In the genomic region with DNA sequence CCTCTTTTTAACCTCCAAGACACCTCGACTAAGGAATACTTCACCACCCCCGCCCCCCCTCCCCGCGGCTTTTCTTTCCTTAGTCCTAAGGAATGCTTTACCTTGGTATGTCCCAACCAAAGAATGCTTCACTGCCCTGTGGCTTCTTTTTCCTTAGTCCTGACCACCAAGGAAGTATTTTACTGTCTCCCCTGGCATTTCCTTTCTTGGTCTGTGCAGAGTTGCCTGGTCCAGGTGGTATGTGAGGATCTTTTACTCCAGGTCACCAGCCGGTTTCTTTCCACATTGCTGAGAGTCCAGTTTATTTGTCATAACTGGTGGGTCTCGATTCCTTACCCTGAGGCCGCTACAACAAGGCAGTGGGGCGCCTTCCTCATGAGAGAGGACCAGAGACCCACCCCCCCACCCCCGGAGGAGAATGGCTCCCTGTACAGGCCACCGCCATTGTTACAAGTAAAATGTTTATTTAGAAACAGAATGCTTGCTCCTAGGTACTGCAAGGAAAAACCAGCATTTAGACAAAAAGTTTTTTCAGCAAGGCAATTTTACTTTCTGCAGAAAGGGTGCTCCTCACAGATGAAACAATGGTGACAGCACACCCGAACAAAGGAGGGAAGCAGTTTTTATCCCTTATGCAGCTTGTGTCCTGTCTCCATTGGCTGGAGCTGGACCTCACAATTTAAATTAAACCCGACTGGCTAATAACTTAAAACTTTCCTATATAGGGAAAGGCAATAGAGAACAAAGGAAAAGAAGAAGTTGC, we compare ENCODE assay signal across 17 cellular contexts. TPM values are rescaled to one million over a fixed set of nuclear protein-coding genes. Genes with fewer than 3 reads are reported as not detected.
DNase-seq lines count a peak whose midpoint lies in the region; ATAC-seq and TF ChIP-seq lines count a peak whose summit lies in the region.
"Had no signal": no experiment of that assay in that cellular context is flagged by ENCODE, and none has a peak within 500 bp of the region (broad histone marks: within the 10 kb centered on the region; RNA-seq: fewer than 3 reads in every experiment).

No MANE protein-coding gene starts in this region.

- peaks cover 11% of the 10 kb centered on the region for H3K4me1 Mint-ChIP-seq in activated T-helper 17 cell treated with anti-CD3 and anti-CD28 coated beads, Interleukin-2, amount 50 U/mL, for 72 hours
- peaks cover 12 to 26% of the 10 kb centered on the region in 2 donors for H3K4me1 Mint-ChIP-seq in stimulated activated naive B cell treated with anti-CD40 and anti-IgM and Interleukin-4, amounts not matched to agents 10 μg/mL and 1 μg/mL and 100 μg/mL, for 72 hours

- peaks cover 46% of the 10 kb centered on the region for H3K9me3 ChIP-seq in Karpas-422 (ENCODE audit: low read length)
- no peaks in the 10 kb centered on the region for H3K9me3 ChIP-seq in hepatocyte (ENCODE audit: low read depth)

- H3K4me3 Mint-ChIP-seq in activated T-helper 17 cell treated with anti-CD3 and anti-CD28 coated beads, Interleukin-2, amount 50 U/mL, for 72 hours, result peak overlapping the region; percentile 18
- H3K4me3 Mint-ChIP-seq in stimulated activated naive B cell treated with anti-CD40 and anti-IgM and Interleukin-4, amounts not matched to agents 10 μg/mL and 1 μg/mL and 100 μg/mL, for 72 hours, result peak overlapping the region in 1 of 2 donors; percentile 50
- H3K4me3 Mint-ChIP-seq: B cell had no signal

- H3K9me2 ChIP-seq in Karpas-422 (replicated peaks; ENCODE audit: insufficient read depth, low read length), result no peaks in the 10 kb centered on the region
- no peaks in the 10 kb centered on the region for H3K9me2 ChIP-seq in hepatocyte (replicated peaks; ENCODE audit: insufficient read depth)

- no peak overlapping the region for H3K27ac Mint-ChIP-seq in activated T-helper 17 cell treated with anti-CD3 and anti-CD28 coated beads, Interleukin-2, amount 50 U/mL, for 72 hours
- H3K27ac Mint-ChIP-seq in stimulated activated naive B cell treated with anti-CD40 and anti-IgM and Interleukin-4, amounts not matched to agents 10 μg/mL and 1 μg/mL and 100 μg/mL, for 72 hours, result peak overlapping the region; percentile 20
- H3K27ac Mint-ChIP-seq: B cell; CD4-positive, CD25-positive, alpha-beta regulatory T cell had no signal

- WGBS in hepatocyte (ENCODE audit: low lambda C conversion rate, missing lambda C conversion rate), result 34% methylated on average over 8 of the region's 12 CpGs

- H3K36me3 Mint-ChIP-seq in activated T-helper 17 cell treated with anti-CD3 and anti-CD28 coated beads, Interleukin-2, amount 50 U/mL, for 72 hours (ENCODE audit: low read depth), result peaks cover 64% of the 10 kb centered on the region
- H3K36me3 Mint-ChIP-seq in stimulated activated naive B cell treated with anti-CD40 and anti-IgM and Interleukin-4, amounts not matched to agents 10 μg/mL and 1 μg/mL and 100 μg/mL, for 72 hours, result peaks cover 68 to 78% of the 10 kb centered on the region in 2 donors

- H3K9me3 Mint-ChIP-seq in activated T-helper 17 cell treated with anti-CD3 and anti-CD28 coated beads, Interleukin-2, amount 50 U/mL, for 72 hours, result peaks cover 9% of the 10 kb centered on the region
- peaks cover 27 to 33% of the 10 kb centered on the region in 2 donors for H3K9me3 Mint-ChIP-seq in stimulated activated naive B cell treated with anti-CD40 and anti-IgM and Interleukin-4, amounts not matched to agents 10 μg/mL and 1 μg/mL and 100 μg/mL, for 72 hours

- H2AFZ ChIP-seq in Karpas-422 (ENCODE audit: low read length) (no peak overlapping the region), hepatocyte (no peak overlapping the region)

- H3K4me3 ChIP-seq in Karpas-422 (ENCODE audit: low read length) (no peak overlapping the region), hepatocyte (peak overlapping the region; percentile 14)
- H3K4me3 ChIP-seq: SJCRH30 had no signal

- H3K27ac ChIP-seq in Karpas-422 (ENCODE audit: low read length) (no peak overlapping the region), hepatocyte (peak overlapping the region; percentile 96)
- H3K27ac ChIP-seq: SJCRH30 had no signal

- no peak overlapping the region for H3K9ac ChIP-seq in Karpas-422 (ENCODE audit: low read length)

- DNase-seq in Karpas-422 (peak; percentile 55), hepatocyte (ENCODE audit: low spot score) (peak; percentile 17), AG20443 (ENCODE audit: low spot score) (no peak)
- DNase-seq in stimulated activated naive B cell treated with anti-CD40 and anti-IgM and Interleukin-4, amounts not matched to agents 10 μg/mL and 1 μg/mL and 100 μg/mL, for 72 hours, result no peak
- DNase-seq: CD4-positive, CD25-positive, alpha-beta regulatory T cell; DMS53; IMR-90; NCI-H187; NCI-H446; NCI-H69; RPMI8226; SJCRH30 had no signal

- H3K79me2 ChIP-seq in Karpas-422 (ENCODE audit: low read length) (peaks cover 55% of the 10 kb centered on the region), hepatocyte (peaks cover 45% of the 10 kb centered on the region)

- no peak for ATAC-seq in activated T-helper 17 cell treated with anti-CD3 and anti-CD28 coated beads, Interleukin-2, amount 50 U/mL, for 72 hours (replicated peaks)
- ATAC-seq in stimulated activated naive B cell treated with anti-CD40 and anti-IgM and Interleukin-4, amounts not matched to agents 10 μg/mL and 1 μg/mL and 100 μg/mL, for 72 hours (replicated peaks), result no peak
- ATAC-seq in HG02884 (IDR thresholded peaks at IDR 0.05; ENCODE audit: unreplicated experiment) (no peak), GM18861 (IDR thresholded peaks at IDR 0.05; ENCODE audit: unreplicated experiment) (no peak)

- no peaks in the 10 kb centered on the region for H4K20me1 ChIP-seq in Karpas-422 (ENCODE audit: insufficient read depth, low read depth, low read length)
- no peaks in the 10 kb centered on the region for H4K20me1 ChIP-seq in hepatocyte (ENCODE audit: insufficient read depth, poor library complexity, severe bottlenecking)

- H3K4me2 ChIP-seq in Karpas-422 (ENCODE audit: low read depth, low read length, poor library complexity, severe bottlenecking) (no peak overlapping the region), hepatocyte (peak overlapping the region; percentile 83)

- no peaks in the 10 kb centered on the region for H3K27me3 Mint-ChIP-seq in activated T-helper 17 cell treated with anti-CD3 and anti-CD28 coated beads, Interleukin-2, amount 50 U/mL, for 72 hours
- no peaks in the 10 kb centered on the region for H3K27me3 Mint-ChIP-seq in stimulated activated naive B cell treated with anti-CD40 and anti-IgM and Interleukin-4, amounts not matched to agents 10 μg/mL and 1 μg/mL and 100 μg/mL, for 72 hours
- H3K27me3 Mint-ChIP-seq: B cell had no signal

- H3K27me3 ChIP-seq in Karpas-422 (ENCODE audit: low read length), result no peaks in the 10 kb centered on the region
- H3K27me3 ChIP-seq in hepatocyte, result no peaks in the 10 kb centered on the region
- H3K27me3 ChIP-seq: SJCRH30 had no signal

- peaks cover 12% of the 10 kb centered on the region for H3K4me1 ChIP-seq in Karpas-422 (ENCODE audit: low read length)
- peaks cover 36% of the 10 kb centered on the region for H3K4me1 ChIP-seq in hepatocyte (ENCODE audit: insufficient read depth)
- H3K4me1 ChIP-seq: SJCRH30 had no signal

- H3K36me3 ChIP-seq in Karpas-422 (ENCODE audit: insufficient read depth, low read length) (peaks cover 62% of the 10 kb centered on the region), hepatocyte (replicated peaks; ENCODE audit: insufficient read depth, low read depth) (no peaks in the 10 kb centered on the region)

- no peak for TF ChIP-seq CTCF in hepatocyte (IDR thresholded peaks at IDR 0.05; ENCODE audit: poor library complexity)

RNA-seq across cellular contexts. Expression of a gene that starts 23.1 kb away (rescaled TPM):
- 35.5 and 57.0 TPM in 2 replicates for total RNA-seq in Karpas-422 (2014; rRNA removed; shearing (Covaris generic); ENCODE audit: low replicate concordance)
- total RNA-seq in activated T-helper 17 cell treated with anti-CD3 and anti-CD28 coated beads, Interleukin-2, amount 50 U/mL, for 72 hours, result 10 to 100 TPM; 20.3 to 29.2 TPM
- 89.4 and 99.9 TPM in 2 replicates for total RNA-seq in hepatocyte
- polyA plus RNA-seq in hepatocyte, result 84.0 and 84.5 TPM in 2 replicates

RNA-seq across cellular contexts. Expression of a gene that starts 51.1 kb away (rescaled TPM):
- 1.4 TPM in 1 of 2 replicates, not detected in the other for total RNA-seq in Karpas-422 (2014; rRNA removed; shearing (Covaris generic); ENCODE audit: low replicate concordance)
- total RNA-seq in activated T-helper 17 cell treated with anti-CD3 and anti-CD28 coated beads, Interleukin-2, amount 50 U/mL, for 72 hours, result 10 to 100 TPM; 32.7 to 77.0 TPM
- total RNA-seq in hepatocyte, result 7.8 and 9.9 TPM in 2 replicates
- 8.4 and 11.1 TPM in 2 replicates for polyA plus RNA-seq in hepatocyte
- total RNA-seq: HT-29, SJCRH30 had no signal

Comparison
In these comparisons a context has a peak if more than half of its experiments do, and no peak if none do; other contexts are left out.
1. DNase-seq: peak in Karpas-422 (single experiment) and hepatocyte (single experiment); none in stimulated activated naive B cell treated with anti-CD40 and anti-IgM and Interleukin-4, amounts not matched to agents 10 μg/mL and 1 μg/mL and 100 μg/mL, for 72 hours (single experiment) and AG20443 (single experiment).